ENCODE assay signal across 8 cellular contexts in the genomic region with DNA sequence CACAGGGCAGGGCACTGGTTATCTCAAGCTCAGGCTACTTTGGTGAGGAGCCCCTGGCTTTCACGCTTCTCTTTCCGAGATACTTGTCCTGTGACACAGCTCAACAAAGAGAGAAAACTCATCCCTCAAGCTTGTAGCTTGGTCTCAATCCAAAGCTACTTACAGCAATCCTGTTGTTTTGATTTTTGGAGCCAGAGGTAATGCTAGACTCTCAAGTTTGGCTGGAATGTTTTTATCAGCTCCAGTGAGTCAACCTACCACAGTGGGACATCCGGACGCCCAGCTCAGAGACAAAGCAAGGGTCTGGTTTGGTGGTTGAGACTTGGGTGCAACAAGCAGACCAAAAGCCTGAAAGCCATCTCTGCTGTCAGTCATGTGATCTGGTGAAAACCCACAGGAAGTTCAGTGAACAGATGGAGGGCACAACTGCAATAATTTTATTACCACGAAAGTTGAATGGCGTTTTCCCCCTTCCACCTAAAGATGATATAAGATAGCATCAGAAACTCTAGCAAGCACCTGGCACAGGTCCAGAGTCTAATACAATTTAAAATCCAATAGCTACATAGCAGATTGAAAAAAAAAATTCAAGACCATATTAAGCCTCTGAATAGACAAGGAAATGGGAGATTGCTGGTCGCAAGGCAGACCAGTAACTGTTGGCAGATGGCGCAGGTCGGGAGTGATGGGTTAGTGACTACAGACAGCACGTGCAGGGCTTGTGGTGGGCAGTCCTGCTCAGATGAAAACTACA.
DNase-seq lines count a peak whose midpoint lies in the region; ATAC-seq, FAIRE-seq and TF ChIP-seq lines count a peak whose summit lies in the region.

No MANE protein-coding gene starts in this region.

- H3K4me1 ChIP-seq in GM12878 (ENCODE audit: control insufficient read depth, insufficient read depth, low read length): peaks cover 10% of the 10 kb centered on the region
- peaks cover 19% of the 10 kb centered on the region for H3K4me1 ChIP-seq in psoas muscle

- CTCF ChIA-PET in GM12878 (lab: Yijun Ruan, JAX): interaction anchor here (0.6 to 2.9 kb wide), 3 partner anchors 11 to 368 kb away, joined by 3 to 19 read pairs (median 3); no protein-coding TSS in a partner anchor

- SMC1A ChIA-PET in GM12878 (lab: Charles Lee; ENCODE audit: uncharacterized antibody, unreplicated experiment): interaction anchor here (0.7 to 1.7 kb wide), 5 partner anchors 10 to 284 kb away, joined by 3 to 5 read pairs (median 4); no protein-coding TSS in a partner anchor

- no peaks in the 10 kb centered on the region for H3K79me2 ChIP-seq in GM12878 (ENCODE audit: control insufficient read depth, insufficient read depth, low read length)

- no peak overlapping the region for H2AFZ ChIP-seq in GM12878 (ENCODE audit: control insufficient read depth, low read depth, low read length)

- H3K9me3 ChIP-seq in GM12878 (replicated peaks; ENCODE audit: control insufficient read depth, insufficient read depth, low read length) (no peaks in the 10 kb centered on the region), psoas muscle (no peaks in the 10 kb centered on the region)

- in situ Hi-C loops in GM12878 (cut with MboI): no loop called here

- DNase-seq in DMS 273 treated with DMSO at 0.1 percent for 48 hours (lab: John Stamatoyannopoulos, UW) (peak; percentile 96), NCI-H1694 (lab: John Stamatoyannopoulos, UW) (peak; percentile 50), GM12878 (ENCODE audit: low read depth, low spot score) (no peak), psoas muscle (no peak), GM10266 (ENCODE audit: extremely low spot score) (no peak), cerebellar cortex (ENCODE audit: low spot score) (no peak)
- DNase-seq in activated CD4-positive, alpha-beta T cell treated with anti-CD3 and anti-CD28 coated beads for 48 hours: no peak

- H3K36me3 ChIP-seq in GM12878 (ENCODE audit: control insufficient read depth in 2 of 2, insufficient read depth in 2 of 2, low read length in 1 of 2): no peaks in the 10 kb centered on the region
- H3K36me3 ChIP-seq in psoas muscle (ENCODE audit: insufficient read depth in 1 of 2, low read depth in 1 of 2): no peaks in the 10 kb centered on the region

- TF ChIP-seq POLR2A in GM12878 (IDR thresholded peaks at IDR 0.05; ENCODE audit: low read depth, low read length): no peak

- TF ChIP-seq RAD21 in GM12878 (IDR thresholded peaks at IDR 0.05; ENCODE audit: insufficient read depth, low read depth, low read length): no peak

- H3K9ac ChIP-seq in GM12878 (ENCODE audit: control insufficient read depth, insufficient read depth, low read length): no peak overlapping the region

- TF ChIP-seq CTCF in GM12878 (IDR thresholded peaks at IDR 0.05 in 2 of 3, conservative IDR thresholded peaks at IDR 0.05 in 1 of 3; ENCODE audit: control insufficient read depth in 2 of 3, extremely low read depth in 1 of 3, insufficient read depth in 1 of 3, low read depth in 3 of 3, low read length in 3 of 3): no peak
- no peak for TF ChIP-seq CTCF in psoas muscle (IDR thresholded peaks at IDR 0.05)
- TF ChIP-seq CTCF in GM10266 (IDR thresholded peaks at IDR 0.05; ENCODE audit: control insufficient read depth, insufficient read depth, low read depth, missing control alignments): no peak

- ATAC-seq in GM12878 (no peak), psoas muscle (peak; percentile 50 to 70 (median 54)), GM18867 (IDR thresholded peaks at IDR 0.05; ENCODE audit: unreplicated experiment) (no peak)

- TF ChIP-seq EP300 in GM12878 (IDR thresholded peaks at IDR 0.05; ENCODE audit: borderline replicate concordance in 1 of 2, control insufficient read depth in 1 of 2, low read depth in 2 of 2, low read length in 2 of 2): no peak

- RAD21 ChIA-PET in GM12878 (lab: Charles Lee; ENCODE audit: unreplicated experiment): no interaction called here

- POLR2A ChIA-PET in GM12878 (lab: Charles Lee): no interaction called here

- H3K27ac ChIP-seq in GM12878 (ENCODE audit: control insufficient read depth, insufficient read depth) (no peak overlapping the region), psoas muscle (peak overlapping the region; percentile 48)

- no peak for FAIRE-seq in GM12878 (lab: Jason Lieb, UNC)

- BruUV-seq in GM12878 (replicated peaks; lab: Mats Ljungman, UMichigan): no TSS peak

- no peaks in the 10 kb centered on the region for H4K20me1 ChIP-seq in GM12878 (ENCODE audit: control insufficient read depth, insufficient read depth)

- no peak overlapping the region for H3K4me3 ChIP-seq in GM12878
- no peak overlapping the region for H3K4me3 ChIP-seq in psoas muscle

- H3K27me3 ChIP-seq in GM12878 (replicated peaks in 1 of 2; ENCODE audit: control insufficient read depth in 2 of 2, insufficient read depth in 2 of 2, low read length in 1 of 2) (no peaks in the 10 kb centered on the region), psoas muscle (ENCODE audit: insufficient read depth in 3 of 3, low read length in 2 of 3) (no peaks in the 10 kb centered on the region)

- WGBS in GM12878 (ENCODE audit: insufficient coverage, insufficient replicate concordance, low lambda C conversion rate, missing lambda C conversion rate): 72% methylated on average over 10 of the region's 10 CpGs
- 61 to 79% (median 79%) methylated on average over 10 of the region's 10 CpGs for WGBS in psoas muscle, 3 donors

- H3K4me2 ChIP-seq in GM12878 (ENCODE audit: control insufficient read depth, insufficient read depth): no peak overlapping the region

- intact Hi-C loops in GM12878 (cut with micrococcal nuclease; ENCODE audit: unreplicated experiment): no loop called here
- intact Hi-C loops in psoas muscle (cut with DNase I): no loop called here

TF ChIP-seq in GM12878, 131 proteins besides CTCF, POLR2A, EP300 and RAD21:
- TF ChIP-seq, protein P1, sequence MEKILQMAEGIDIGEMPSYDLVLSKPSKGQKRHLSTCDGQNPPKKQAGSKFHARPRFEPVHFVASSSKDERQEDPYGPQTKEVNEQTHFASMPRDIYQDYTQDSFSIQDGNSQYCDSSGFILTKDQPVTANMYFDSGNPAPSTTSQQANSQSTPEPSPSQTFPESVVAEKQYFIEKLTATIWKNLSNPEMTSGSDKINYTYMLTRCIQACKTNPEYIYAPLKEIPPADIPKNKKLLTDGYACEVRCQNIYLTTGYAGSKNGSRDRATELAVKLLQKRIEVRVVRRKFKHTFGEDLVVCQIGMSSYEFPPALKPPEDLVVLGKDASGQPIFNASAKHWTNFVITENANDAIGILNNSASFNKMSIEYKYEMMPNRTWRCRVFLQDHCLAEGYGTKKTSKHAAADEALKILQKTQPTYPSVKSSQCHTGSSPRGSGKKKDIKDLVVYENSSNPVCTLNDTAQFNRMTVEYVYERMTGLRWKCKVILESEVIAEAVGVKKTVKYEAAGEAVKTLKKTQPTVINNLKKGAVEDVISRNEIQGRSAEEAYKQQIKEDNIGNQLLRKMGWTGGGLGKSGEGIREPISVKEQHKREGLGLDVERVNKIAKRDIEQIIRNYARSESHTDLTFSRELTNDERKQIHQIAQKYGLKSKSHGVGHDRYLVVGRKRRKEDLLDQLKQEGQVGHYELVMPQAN (conservative IDR thresholded peaks at IDR 0.05): no peak
- TF ChIP-seq SUZ12 (IDR thresholded peaks at IDR 0.05; ENCODE audit: unreplicated experiment) (no peak), RUNX3 (IDR thresholded peaks at IDR 0.05; ENCODE audit: low read length) (peak; percentile 27; the same call in 1 of the 2 replicates), HCFC1 (IDR thresholded peaks at IDR 0.05; ENCODE audit: low read length) (no peak)

Comparison
In these comparisons a context has a peak if more than half of its experiments do, and no peak if none do; other contexts are left out.
1. DNase-seq: peak in DMS 273 treated with DMSO at 0.1 percent for 48 hours (single experiment) and NCI-H1694 (single experiment); none in GM12878 (single experiment), psoas muscle (0 of 2), GM10266 (single experiment), cerebellar cortex (single experiment) and activated CD4-positive, alpha-beta T cell treated with anti-CD3 and anti-CD28 coated beads for 48 hours (single experiment).
2. ATAC-seq: peak in psoas muscle (4 of 4); none in GM12878 (single experiment) and GM18867 (single experiment).